Comparison of ENCODE assay signal across 8 cellular contexts in the genomic region with DNA sequence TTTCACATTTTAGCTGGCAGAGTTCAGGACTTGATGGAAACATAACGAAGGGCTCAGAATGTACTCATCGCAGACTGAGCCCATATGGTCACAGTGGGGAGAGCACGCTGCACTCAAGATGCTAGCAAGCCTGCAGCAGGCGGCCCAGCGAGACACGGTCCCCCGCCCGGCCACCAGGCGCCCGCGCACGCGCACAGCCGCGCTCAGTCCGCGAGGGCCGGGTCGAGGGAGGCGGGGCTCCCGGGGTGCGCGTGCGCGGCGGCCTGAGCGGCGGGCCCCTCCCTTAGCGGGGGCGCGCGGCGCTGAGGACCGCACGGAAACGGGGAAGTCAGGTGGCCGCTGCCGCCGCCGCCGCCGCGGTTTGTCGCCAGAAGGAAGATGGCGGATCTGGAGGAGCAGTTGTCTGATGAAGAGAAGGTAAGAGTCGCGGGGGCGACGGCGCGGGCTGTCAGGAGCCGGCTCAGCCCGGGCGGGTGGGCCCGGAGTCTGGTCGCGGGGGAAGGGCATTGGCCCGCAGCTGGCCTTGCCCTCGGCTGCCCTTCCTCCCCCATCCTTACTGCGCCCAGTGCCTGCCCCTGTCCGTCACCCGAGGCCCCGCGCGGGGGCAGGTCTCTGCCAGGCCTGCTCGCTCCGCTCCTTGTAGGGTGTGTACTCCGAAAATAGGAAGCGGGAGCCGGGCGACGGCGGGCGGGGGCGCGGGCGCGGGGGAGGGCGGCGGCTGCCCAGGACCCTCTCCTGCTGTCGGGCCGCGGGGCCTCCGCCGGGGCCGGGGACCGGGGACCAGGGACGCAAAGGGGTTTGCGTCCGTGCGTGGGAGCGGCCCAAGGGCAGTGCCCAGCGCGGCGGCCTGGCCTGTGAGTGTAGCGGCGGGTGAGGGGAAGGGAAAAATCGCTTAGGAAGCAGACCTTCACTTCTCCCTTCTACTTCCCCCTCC. TPM values are rescaled to one million over a fixed set of nuclear protein-coding genes. Genes with fewer than 3 reads are reported as not detected.
DNase-seq lines count a peak whose midpoint lies in the region; ATAC-seq, FAIRE-seq and TF ChIP-seq lines count a peak whose summit lies in the region.

Gene CAPZA2, plus strand, starts transcription at position 354 of the 934 bp plus-strand sequence. Its CDS starts 25 bp downstream, at position 379.

- peak; percentile 78 for FAIRE-seq in HTR-8/SVneo (lab: Jason Lieb, UNC)

- peak within 1 kb of the TSS; percentile 86 for H3K27ac ChIP-seq in effector memory CD4-positive, alpha-beta T cell (ENCODE audit: insufficient read depth, low read length, poor library complexity, severe bottlenecking)
- H3K27ac ChIP-seq in mesenchymal stem cell (ENCODE audit: low read length, poor library complexity, severe bottlenecking): peak within 1 kb of the TSS; percentile 54

- CTCF ChIA-PET in Calu3 (lab: Charles Lee): interaction anchor here (0.6 to 1.1 kb wide), 2 partner anchors 70 to 191 kb away, joined by 3 read pairs; no protein-coding TSS in a partner anchor

- no peaks in the 10 kb centered on the region for H3K27me3 Mint-ChIP-seq in Calu3 (ENCODE audit: unreplicated experiment)

- ATAC-seq in GM21381 (IDR thresholded peaks at IDR 0.05; ENCODE audit: unreplicated experiment): peak; percentile 90

- no TSS peak for BruUV-seq in Calu3 (replicated peaks; lab: Mats Ljungman, UMichigan)

- no peaks in the 10 kb centered on the region for H3K9me3 ChIP-seq in effector memory CD4-positive, alpha-beta T cell (ENCODE audit: control insufficient read depth, low read length)
- no peaks in the 10 kb centered on the region for H3K9me3 ChIP-seq in mesenchymal stem cell (ENCODE audit: control insufficient read depth, low read length)

- no peaks in the 10 kb centered on the region for H3K79me1 ChIP-seq in mesenchymal stem cell (replicated peaks; ENCODE audit: low read length, poor library complexity, severe bottlenecking)

- WGBS in mesenchymal stem cell: under 1% methylated on average over 42 of the region's 98 CpGs

- H3K4me2 ChIP-seq in mesenchymal stem cell (ENCODE audit: low read length, poor library complexity, severe bottlenecking): peak within 1 kb of the TSS; percentile 89

- peak within 1 kb of the TSS; percentile 88 for H3K4me3 Mint-ChIP-seq in Calu3 (ENCODE audit: low read depth, unreplicated experiment)

- H3K9me3 Mint-ChIP-seq in Calu3 (ENCODE audit: low read depth, unreplicated experiment): no peaks in the 10 kb centered on the region

- TF ChIP-seq CTCF in Calu3 (IDR thresholded peaks at IDR 0.05; ENCODE audit: unreplicated experiment): peak; percentile 50

- no peaks in the 10 kb centered on the region for H3K36me3 ChIP-seq in effector memory CD4-positive, alpha-beta T cell (ENCODE audit: control insufficient read depth, insufficient read depth, low read length)
- no peaks in the 10 kb centered on the region for H3K36me3 ChIP-seq in mesenchymal stem cell (ENCODE audit: control insufficient read depth in 1 of 2, insufficient read depth in 2 of 2, low read depth in 1 of 2, low read length in 2 of 2)

- peak within 1 kb of the TSS; percentile 83 for H2BK15ac ChIP-seq in mesenchymal stem cell (ENCODE audit: low read depth, poor library complexity, severe bottlenecking)

- intact Hi-C loops in Calu3 (cut with micrococcal nuclease; ENCODE audit: unreplicated experiment): loop anchor here (2.0 kb wide), 1 partner anchor 50 kb away; no protein-coding TSS in a partner anchor

- peak within 1 kb of the TSS; percentile 29 for H2BK120ac ChIP-seq in mesenchymal stem cell (ENCODE audit: low read depth, low read length)

- peaks cover 24% of the 10 kb centered on the region for H3K4me1 Mint-ChIP-seq in Calu3 (ENCODE audit: low read depth, unreplicated experiment)

- peaks cover 22% of the 10 kb centered on the region for H3K36me3 Mint-ChIP-seq in Calu3 (ENCODE audit: insufficient read depth, unreplicated experiment)

- peak within 1 kb of the TSS; percentile 90 for H3K4me3 ChIP-seq in effector memory CD4-positive, alpha-beta T cell (ENCODE audit: insufficient read depth, low read depth, low read length, poor library complexity, severe bottlenecking)
- peak within 1 kb of the TSS; percentile 81 to 95 for H3K4me3 ChIP-seq in mesenchymal stem cell (ENCODE audit: insufficient read depth in 1 of 2, low read depth in 1 of 2, low read length in 2 of 2)

- H3K4ac ChIP-seq in mesenchymal stem cell (ENCODE audit: low read depth in 1 of 2, low read length in 2 of 2): peak within 1 kb of the TSS; percentile 57 to 97

- no peak within 1 kb of the TSS for H2AK5ac ChIP-seq in mesenchymal stem cell (ENCODE audit: low read length, severe bottlenecking)

- H3K27ac Mint-ChIP-seq in Calu3 (ENCODE audit: unreplicated experiment): peak within 1 kb of the TSS; percentile 94

- DNase-seq in Calu3 (peak; percentile 97), HTR-8/SVneo (ENCODE audit: insufficient read length, low spot score) (peak; percentile 93), NOMO-1 treated with DMSO at 0.1 percent for 48 hours (lab: John Stamatoyannopoulos, UW; ENCODE audit: unreplicated experiment) (peak; percentile 76), mesenchymal stem cell (peak; percentile 89)
- DNase-seq in activated CD8-positive, alpha-beta memory T cell treated with anti-CD3 and anti-CD28 coated beads for 4 hours (ENCODE audit: low read depth in 2 of 2): peak; percentile 84 to 89
- peak; percentile 86 to 91 (median 90) for DNase-seq in effector memory CD4-positive, alpha-beta T cell
- DNase-seq in stimulated activated CD8-positive, alpha-beta memory T cell treated with anti-CD3 and anti-CD28 coated beads, Interleukin-12 subunit alpha, Interleukin-12 subunit beta, amount 100 ng/mL, for 24 hours (ENCODE audit: extremely low read depth): peak; percentile 87

- H3K23ac ChIP-seq in mesenchymal stem cell (ENCODE audit: low read length in 2 of 2): peak within 1 kb of the TSS in 1 of 2 experiments; percentile 93

- no peaks in the 10 kb centered on the region for H3K27me3 ChIP-seq in effector memory CD4-positive, alpha-beta T cell (replicated peaks; ENCODE audit: control insufficient read depth, insufficient read depth, low read length, poor library complexity, severe bottlenecking)
- no peaks in the 10 kb centered on the region for H3K27me3 ChIP-seq in mesenchymal stem cell (ENCODE audit: control insufficient read depth in 1 of 2, insufficient read depth in 1 of 2, low read length in 2 of 2)

- peak within 1 kb of the TSS; percentile 77 for H4K91ac ChIP-seq in mesenchymal stem cell (ENCODE audit: low read length)

- H2BK12ac ChIP-seq in mesenchymal stem cell (ENCODE audit: low read length in 2 of 2): peak within 1 kb of the TSS in 1 of 2 experiments; percentile 77

- H3K4me1 ChIP-seq in effector memory CD4-positive, alpha-beta T cell (ENCODE audit: control insufficient read depth, insufficient read depth, low read length, poor library complexity, severe bottlenecking): peaks cover 13% of the 10 kb centered on the region
- peaks cover 5% of the 10 kb centered on the region for H3K4me1 ChIP-seq in mesenchymal stem cell (ENCODE audit: control insufficient read depth, insufficient read depth, low read depth, low read length)

- peak within 1 kb of the TSS; percentile 58 for H2BK5ac ChIP-seq in mesenchymal stem cell (ENCODE audit: low read depth, low read length, poor library complexity, severe bottlenecking)

- peak within 1 kb of the TSS; percentile 100 for H3K9ac ChIP-seq in mesenchymal stem cell (ENCODE audit: low read length)

- H2AFZ ChIP-seq in mesenchymal stem cell (ENCODE audit: low read depth, low read length): peak within 1 kb of the TSS; percentile 91

- H3K14ac ChIP-seq in mesenchymal stem cell (ENCODE audit: low read length in 2 of 2): peak within 1 kb of the TSS in 1 of 2 experiments; percentile 91

- H4K8ac ChIP-seq in mesenchymal stem cell (ENCODE audit: low read length): peak within 1 kb of the TSS; percentile 99

- H3K18ac ChIP-seq in mesenchymal stem cell (ENCODE audit: low read depth in 1 of 2, low read length in 2 of 2): peak within 1 kb of the TSS; percentile 81 to 99

RNA-seq across cellular contexts. Expression of gene CAPZA2, which starts in this region (rescaled TPM):
- total RNA-seq in Calu3 (2022): 209 TPM in 2 replicates
- 81.3 TPM for polyA plus RNA-seq in mesenchymal stem cell (2013, experiment 1 of 2)
- polyA plus RNA-seq in mesenchymal stem cell (2013, experiment 2 of 2): 77.0 TPM

Comparison
In these comparisons a context has a peak if more than half of its experiments do, and no peak if none do; other contexts are left out.
1. Peak in every context shown above with its lines: DNase-seq, ATAC-seq, H3K4me3 ChIP-seq and H3K27ac ChIP-seq.